28 cellular contexts compared by ENCODE assay signal in the genomic region with DNA sequence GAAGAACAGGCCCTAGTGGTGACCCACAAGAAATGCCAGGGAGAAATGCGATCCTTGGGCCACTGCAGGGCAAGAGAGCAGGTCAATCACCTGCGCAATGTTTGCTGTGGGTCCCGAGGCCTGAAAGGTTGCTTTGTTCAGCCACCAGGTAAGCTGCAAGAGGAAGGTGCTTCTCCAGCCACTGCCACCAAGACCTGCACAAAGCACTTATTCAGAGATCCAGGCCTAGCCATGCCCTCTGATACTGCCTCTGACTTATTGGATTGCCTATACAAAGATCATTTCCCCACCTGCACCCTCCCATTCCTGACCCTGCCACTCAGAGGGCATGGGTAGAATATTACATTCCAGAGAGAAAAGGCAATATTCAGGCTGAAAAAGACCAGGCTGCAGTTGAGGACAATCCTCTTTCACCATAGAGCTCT.
"Had no signal": no experiment of that assay in that cellular context is flagged by ENCODE, and none has a peak within 500 bp of the region (broad histone marks: within the 10 kb centered on the region; RNA-seq: fewer than 3 reads in every experiment).

No MANE protein-coding gene starts in this region.

- FAIRE-seq: islet of Langerhans, kidney, small intestine had no signal

- H3K36me3 ChIP-seq: left lung, lower lobe of right lung, neural progenitor cell, ovary, prostate gland, sigmoid colon, spleen, tibial nerve, upper lobe of left lung, vagina had no signal

- H3K9ac ChIP-seq: neural progenitor cell had no signal

- H3K27me3 Mint-ChIP-seq: stimulated activated memory B cell treated with anti-CD40 and anti-IgM and Interleukin-4, amounts not matched to agents 10 μg/mL and 1 μg/mL and 100 μg/mL, for 72 hours; stimulated activated naive CD8-positive, alpha-beta T cell treated with anti-CD3 and anti-CD28 coated beads, Interleukin-15, amount 100 ng/mL, for 72 hours had no signal

- H3K27ac ChIP-seq: left lung, lower lobe of right lung, neural progenitor cell, ovary, prostate gland, sigmoid colon, spleen, tibial nerve, upper lobe of left lung, vagina had no signal

- H3K36me3 Mint-ChIP-seq: naive B cell; natural killer cell; stimulated activated memory B cell treated with anti-CD40 and anti-IgM and Interleukin-4, amounts not matched to agents 10 μg/mL and 1 μg/mL and 100 μg/mL, for 72 hours had no signal

- H3K4me1 Mint-ChIP-seq: immature natural killer cell; naive B cell; natural killer cell; nephron progenitor cell; neural progenitor cell; stimulated activated memory B cell treated with anti-CD40 and anti-IgM and Interleukin-4, amounts not matched to agents 10 μg/mL and 1 μg/mL and 100 μg/mL, for 72 hours; stimulated activated naive CD8-positive, alpha-beta T cell treated with anti-CD3 and anti-CD28 coated beads, Interleukin-15, amount 100 ng/mL, for 72 hours had no signal

- H3K27ac Mint-ChIP-seq: immature natural killer cell; naive B cell; natural killer cell; nephron progenitor cell; neural progenitor cell; stimulated activated memory B cell treated with anti-CD40 and anti-IgM and Interleukin-4, amounts not matched to agents 10 μg/mL and 1 μg/mL and 100 μg/mL, for 72 hours; stimulated activated naive CD8-positive, alpha-beta T cell treated with anti-CD3 and anti-CD28 coated beads, Interleukin-15, amount 100 ng/mL, for 72 hours had no signal

- H3K4me3 ChIP-seq: left lung, lower lobe of right lung, neural progenitor cell, ovary, prostate gland, sigmoid colon, spleen, tibial nerve, upper lobe of left lung, vagina had no signal

- H2AFZ ChIP-seq: neural progenitor cell had no signal

- H3K4me1 ChIP-seq: left lung, lower lobe of right lung, neural progenitor cell, prostate gland, sigmoid colon, spleen, tibial nerve, upper lobe of left lung, vagina had no signal

- H3K4me2 ChIP-seq: neural progenitor cell had no signal

- H3K4me3 Mint-ChIP-seq: immature natural killer cell; naive B cell; natural killer cell; nephron progenitor cell; neural progenitor cell; stimulated activated memory B cell treated with anti-CD40 and anti-IgM and Interleukin-4, amounts not matched to agents 10 μg/mL and 1 μg/mL and 100 μg/mL, for 72 hours; stimulated activated naive CD8-positive, alpha-beta T cell treated with anti-CD3 and anti-CD28 coated beads, Interleukin-15, amount 100 ng/mL, for 72 hours had no signal

- H3K9me3 ChIP-seq: left lung, lower lobe of right lung, ovary, prostate gland, sigmoid colon, spleen, tibial nerve, upper lobe of left lung, vagina had no signal

- H3K27me3 ChIP-seq: left lung, neural progenitor cell, ovary, sigmoid colon, spleen, tibial nerve, upper lobe of left lung, vagina had no signal

- DNase-seq: hippocampal formation; immature natural killer cell; kidney; left colon; left lung; lower lobe of right lung; mammary epithelial cell; mesenchymal stem cell; naive B cell; natural killer cell; nephron progenitor cell; ovary; retina; right cardiac atrium; sigmoid colon; small intestine; spleen; stimulated activated CD4-positive, alpha-beta T cell treated with anti-CD3 and anti-CD28 coated beads, Interleukin-4, amount 100 ng/mL, for 24 hours; stimulated activated naive CD4-positive, alpha-beta T cell treated with Interleukin-2 at 50 U/mL for 16 hours; stimulated activated naive CD8-positive, alpha-beta T cell treated with anti-CD3 and anti-CD28 coated beads, Interleukin-15, amount 100 ng/mL, for 72 hours; substantia nigra; upper lobe of left lung had no signal

- ATAC-seq: left colon; left lung; lower lobe of right lung; natural killer cell; right cardiac atrium; stimulated activated memory B cell treated with anti-CD40 and anti-IgM and Interleukin-4, amounts not matched to agents 10 μg/mL and 1 μg/mL and 100 μg/mL, for 72 hours; stimulated activated naive CD8-positive, alpha-beta T cell treated with anti-CD3 and anti-CD28 coated beads, Interleukin-15, amount 100 ng/mL, for 72 hours had no signal
